Comparison of ENCODE assay signal across 24 cellular contexts in the genomic region with DNA sequence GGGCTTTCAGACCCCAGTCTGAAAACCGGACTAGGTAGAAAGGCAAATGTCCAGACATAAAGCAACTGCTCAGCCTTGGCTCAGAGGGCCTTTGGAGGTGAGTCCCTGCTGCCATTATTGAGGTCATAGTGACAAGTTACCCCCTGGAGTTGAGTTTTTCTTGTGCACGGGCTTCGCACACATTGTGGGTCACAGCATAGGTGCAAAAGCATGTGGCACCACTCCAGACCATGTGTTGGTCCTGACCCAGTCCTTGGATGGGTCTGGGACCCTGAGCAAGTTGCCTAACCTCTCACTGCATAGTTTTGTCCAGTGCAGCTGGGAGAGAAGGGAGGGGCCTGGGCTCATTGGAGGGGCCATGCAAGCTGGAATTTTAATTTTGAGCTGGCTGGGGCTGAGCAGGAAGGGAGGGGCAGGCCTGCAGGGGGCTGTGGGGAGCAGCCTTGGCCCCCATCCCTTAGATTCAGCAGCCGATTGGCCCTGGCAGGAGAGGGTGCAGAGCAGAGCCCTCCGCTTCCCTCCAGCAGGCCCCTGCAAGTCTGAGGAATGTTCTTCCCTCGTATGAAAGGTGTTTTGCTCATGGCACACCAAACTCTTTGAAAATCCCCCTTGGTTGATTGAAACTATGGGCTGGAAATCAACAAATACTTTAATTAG. TPM values are rescaled to one million over a fixed set of nuclear protein-coding genes. Genes with fewer than 3 reads are reported as not detected.
A peak's percentile ranks its signal among the peaks of the same experiment; 100 is the strongest.
DNase-seq lines count a peak whose midpoint lies in the region; ATAC-seq and TF ChIP-seq lines count a peak whose summit lies in the region.
"Had no signal": no experiment of that assay in that cellular context is flagged by ENCODE, and none has a peak within 500 bp of the region (broad histone marks: within the 10 kb centered on the region; RNA-seq: fewer than 3 reads in every experiment).

No MANE protein-coding gene starts in this region.

- no peak overlapping the region for H3K4me3 ChIP-seq in vagina
- H3K4me3 ChIP-seq: A549 had no signal

- H3K4me1 ChIP-seq in foreskin keratinocyte (peaks cover 27% of the 10 kb centered on the region), vagina (peaks cover 24% of the 10 kb centered on the region)

- TF ChIP-seq CTCF in foreskin keratinocyte (conservative IDR thresholded peaks at IDR 0.05) = peak; percentile 26
- no peak for TF ChIP-seq CTCF in vagina (IDR thresholded peaks at IDR 0.05)

- H3K27me3 ChIP-seq in foreskin keratinocyte = no peaks in the 10 kb centered on the region
- H3K27me3 ChIP-seq in vagina = no peaks in the 10 kb centered on the region

- peak; percentile 66 for DNase-seq in cardiac septum (ENCODE audit: low spot score)
- DNase-seq in left cardiac atrium = no peak
- DNase-seq in foreskin keratinocyte = peak in 1 of 2 donors; percentile 96
- peak; percentile 87 to 91 for DNase-seq in vagina (ENCODE audit: extremely low spot score in 2 of 2)
- no peak for DNase-seq in medulla oblongata (ENCODE audit: extremely low spot score)
- no peak for DNase-seq in COLO668 (lab: John Stamatoyannopoulos, UW; ENCODE audit: unreplicated experiment)
- DNase-seq: activated CD4-positive, CD25-positive, alpha-beta regulatory T cell treated with anti-CD3 and anti-CD28 coated beads, Interleukin-2, amount 50 U/mL, for 72 hours; activated naive CD4-positive, alpha-beta T cell treated with anti-CD3 and anti-CD28 coated beads, Interleukin-2, amount 50 U/mL, for 16 hours; activated T-cell treated with anti-CD3 and anti-CD28 coated beads for 4 hours; C1 segment of cervical spinal cord; erythroblast; glutamatergic neuron; NCI-H1417 treated with DMSO at 0.1 percent for 48 hours; NCI-H2171; NCI-H774; stimulated activated naive CD4-positive, alpha-beta T cell; T1000 had no signal

- no peak for ATAC-seq in left cardiac atrium
- peak; percentile 19 for ATAC-seq in foreskin keratinocyte
- ATAC-seq: A549; naive thymus-derived CD8-positive, alpha-beta T cell; SK-N-SH treated with all-trans-retinoic acid at 6 μM for 48 hours had no signal

- no peaks in the 10 kb centered on the region for H3K9me3 ChIP-seq in vagina
- H3K9me3 ChIP-seq: A549 had no signal

- no peaks in the 10 kb centered on the region for H3K36me3 ChIP-seq in vagina

- intact Hi-C loops in cardiac septum (cut with DNase I) (no loop called here), left cardiac atrium (cut with DNase I) (no loop called here), vagina (cut with DNase I) (no loop called here)

- TF ChIP-seq POLR2A in vagina (IDR thresholded peaks at IDR 0.05) = no peak

- peak overlapping the region; percentile 100 for H3K27ac ChIP-seq in foreskin keratinocyte
- no peak overlapping the region for H3K27ac ChIP-seq in vagina
- H3K27ac ChIP-seq: A549 had no signal

RNA-seq across cellular contexts. Expression of a gene that starts 4.2 kb away (rescaled TPM):
- total RNA-seq in cardiac septum = not detected
- 1 to 10 TPM; 1.2 to 4.6 TPM for total RNA-seq in left cardiac atrium
- 14,096 and 16,153 TPM in 2 replicates for total RNA-seq in foreskin keratinocyte
- polyA plus RNA-seq in foreskin keratinocyte = 14,175 and 15,868 TPM in 2 replicates
- total RNA-seq in vagina = 4,247 TPM
- total RNA-seq: HT-29; LHCN-M2; lung microvascular endothelial cell; naive thymus-derived CD8-positive, alpha-beta T cell had no signal
- polyA plus RNA-seq: naive thymus-derived CD8-positive, alpha-beta T cell had no signal

RNA-seq across cellular contexts. Expression of a gene that starts 28.6 kb away (rescaled TPM):
- not detected for total RNA-seq in cardiac septum
- total RNA-seq in left cardiac atrium = not detected
- total RNA-seq in foreskin keratinocyte = not detected in 2 replicates
- polyA plus RNA-seq in foreskin keratinocyte = not detected in 2 replicates
- not detected for total RNA-seq in vagina
- total RNA-seq: HT-29; LHCN-M2; lung microvascular endothelial cell; naive thymus-derived CD8-positive, alpha-beta T cell; pulmonary artery endothelial cell had no signal
- polyA plus RNA-seq: A549; naive thymus-derived CD8-positive, alpha-beta T cell had no signal

RNA-seq across cellular contexts. Expression of a gene that starts 31.3 kb away (rescaled TPM):
- not detected for total RNA-seq in cardiac septum
- total RNA-seq in left cardiac atrium = 1 to 10 TPM in 1 of 2 donors, under 1 TPM in 1; 0.24 to 1.2 TPM
- 5,507 and 5,589 TPM in 2 replicates for total RNA-seq in foreskin keratinocyte
- polyA plus RNA-seq in foreskin keratinocyte = 5,333 and 5,444 TPM in 2 replicates
- 7,258 TPM for total RNA-seq in vagina
- total RNA-seq: HT-29; LHCN-M2; lung microvascular endothelial cell; naive thymus-derived CD8-positive, alpha-beta T cell had no signal
- polyA plus RNA-seq: naive thymus-derived CD8-positive, alpha-beta T cell had no signal

RNA-seq across cellular contexts. Expression of a gene that starts 49.3 kb away (rescaled TPM):
- total RNA-seq in cardiac septum (not detected), left cardiac atrium (not detected), foreskin keratinocyte (not detected in 2 replicates), vagina (not detected)
- 0.07 TPM in 2 replicates for polyA plus RNA-seq in foreskin keratinocyte
- total RNA-seq: HT-29, LHCN-M2, lung microvascular endothelial cell, pulmonary artery endothelial cell had no signal
- polyA plus RNA-seq: A549; naive thymus-derived CD8-positive, alpha-beta T cell had no signal

RNA-seq across cellular contexts. Expression of a gene that starts 50.8 kb away (rescaled TPM):
- total RNA-seq in cardiac septum (not detected), left cardiac atrium (not detected), foreskin keratinocyte (4.5 and 7.6 TPM in 2 replicates), vagina (257 TPM)
- polyA plus RNA-seq in foreskin keratinocyte = 4.0 and 6.3 TPM in 2 replicates
- total RNA-seq: HT-29; LHCN-M2; lung microvascular endothelial cell; naive thymus-derived CD8-positive, alpha-beta T cell; pulmonary artery endothelial cell had no signal
- polyA plus RNA-seq: A549; naive thymus-derived CD8-positive, alpha-beta T cell had no signal

Comparison
In these comparisons a context has a peak if more than half of its experiments do, and no peak if none do; other contexts are left out.
1. DNase-seq: peak in cardiac septum (single experiment) and vagina (2 of 2); none in left cardiac atrium (single experiment), medulla oblongata (single experiment) and COLO668 (single experiment).
2. RNA of a gene that starts 4.2 kb away (total RNA-seq): 14,096 to 16,153 TPM in foreskin keratinocyte and 4,247 TPM in vagina (single experiment); 1.2 to 4.6 TPM in left cardiac atrium and not detected in cardiac septum (single experiment); every median in the first group is over 100 times any median in the second.
3. RNA of a gene that starts 31.3 kb away (total RNA-seq): 7,258 TPM in vagina (single experiment) and 5,507 to 5,589 TPM in foreskin keratinocyte; 0.24 to 1.2 TPM in left cardiac atrium and not detected in cardiac septum (single experiment); every median in the first group is over 1,000 times any median in the second.